8 cellular contexts compared by ENCODE assay signal in genomic region chr17:16568541-16569357, GRCh38.
A peak's percentile ranks its signal among the peaks of the same experiment; 100 is the strongest.
DNase-seq lines count a peak whose midpoint lies in the region; ATAC-seq and TF ChIP-seq lines count a peak whose summit lies in the region.

Gene ZNF287, minus strand, starts transcription at chr17:16569204. Its CDS starts 1,473 bp downstream, at chr17:16567731.

- no peaks in the 10 kb centered on the region for H4K20me1 ChIP-seq in KMS-11 (ENCODE audit: insufficient read depth)

- TF ChIP-seq CTCF in KMS-11 (conservative IDR thresholded peaks at IDR 0.05; ENCODE audit: low read depth, low read length) = no peak
- TF ChIP-seq CTCF in RWPE2 (IDR thresholded peaks at IDR 0.05; ENCODE audit: poor library complexity, severe bottlenecking) = no peak

- H3K27ac ChIP-seq in KMS-11 (no peak within 1 kb of the TSS), RWPE2 (ENCODE audit: poor library complexity, severe bottlenecking) (no peak within 1 kb of the TSS), substantia nigra (ENCODE audit: low read depth, low read length, poor library complexity, severe bottlenecking) (peak within 1 kb of the TSS; percentile 82)

- ATAC-seq in GM21576 (IDR thresholded peaks at IDR 0.05; ENCODE audit: unreplicated experiment) (peak; percentile 92), RWPE2 (ENCODE audit: low read depth) (peak; percentile 95)

- H3K27me3 ChIP-seq in KMS-11 (ENCODE audit: insufficient read depth, low read depth) (no peaks in the 10 kb centered on the region), RWPE2 (ENCODE audit: insufficient read depth, poor library complexity, severe bottlenecking) (no peaks in the 10 kb centered on the region)

- no peaks in the 10 kb centered on the region for H3K79me2 ChIP-seq in KMS-11 (ENCODE audit: insufficient read depth, low read depth)

- DNase-seq in DMS153 treated with DMSO at 0.1 percent for 48 hours (lab: John Stamatoyannopoulos, UW; ENCODE audit: unreplicated experiment) (peak; percentile 37), RWPE2 (ENCODE audit: low spot score) (peak; percentile 92), germinal center (ENCODE audit: low spot score) (peak; percentile 99), non-pigmented ciliary epithelial cell (ENCODE audit: low read depth) (peak; percentile 48), substantia nigra (lab: John Stamatoyannopoulos, UW) (peak; percentile 76 to 98 (median 92))
- peak; percentile 95 for DNase-seq in activated naive CD4-positive, alpha-beta T cell treated with anti-CD3 and anti-CD28 coated beads, Interleukin-2, amount 50 U/mL, for 16 hours

- H3K4me1 ChIP-seq in KMS-11 (ENCODE audit: low read depth, poor library complexity, severe bottlenecking) (no peaks in the 10 kb centered on the region), RWPE2 (ENCODE audit: insufficient read depth, poor library complexity, severe bottlenecking) (peaks cover 3% of the 10 kb centered on the region)

- no peak within 1 kb of the TSS for H3K4me2 ChIP-seq in KMS-11

- no peak within 1 kb of the TSS for H3K4me3 ChIP-seq in KMS-11 (IDR thresholded peaks at IDR 0.05; ENCODE audit: insufficient read depth, low read depth, low read length)
- H3K4me3 ChIP-seq in RWPE2 (ENCODE audit: severe bottlenecking) = peak within 1 kb of the TSS; percentile 58

- no peak within 1 kb of the TSS for H3K9ac ChIP-seq in KMS-11

- H2AFZ ChIP-seq in KMS-11 (ENCODE audit: low read depth) = peak within 1 kb of the TSS; percentile 49

- H3K36me3 ChIP-seq in KMS-11 (ENCODE audit: insufficient read depth) (no peaks in the 10 kb centered on the region), RWPE2 (ENCODE audit: low read depth) (peaks cover 21% of the 10 kb centered on the region)

- H3K9me3 ChIP-seq in RWPE2 (ENCODE audit: severe bottlenecking) = no peaks in the 10 kb centered on the region

Comparison
In these comparisons a context has a peak if more than half of its experiments do, and no peak if none do; other contexts are left out.
1. DNase-seq: peak in every context shown above with its lines; median percentile 99 in germinal center; 95 in activated naive CD4-positive, alpha-beta T cell treated with anti-CD3 and anti-CD28 coated beads, Interleukin-2, amount 50 U/mL, for 16 hours; 92 in RWPE2; 92 in substantia nigra; 48 in non-pigmented ciliary epithelial cell; 37 in DMS153 treated with DMSO at 0.1 percent for 48 hours.